17 cellular contexts compared by ENCODE assay signal in the genomic region with DNA sequence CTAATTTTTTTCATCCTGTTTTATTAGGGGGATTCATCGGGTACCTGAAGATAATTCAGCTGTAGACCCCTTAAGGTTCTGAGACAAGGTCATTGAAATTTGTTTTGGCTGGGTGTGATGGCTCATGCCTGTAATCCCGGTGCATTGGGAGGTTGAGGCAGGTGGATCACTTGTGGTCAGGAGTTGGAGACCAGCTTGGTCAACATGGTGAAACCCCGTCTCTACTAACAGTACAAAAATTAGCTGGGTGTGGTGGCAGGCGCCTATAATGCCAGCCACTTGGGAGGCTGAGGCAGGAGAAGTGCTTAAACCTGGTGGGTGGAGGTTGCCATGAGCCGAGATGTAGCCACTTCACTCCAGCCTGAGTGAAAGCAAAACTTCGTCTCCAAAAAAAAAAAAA. TPM values are rescaled to one million over a fixed set of nuclear protein-coding genes. Genes with fewer than 3 reads are reported as not detected.
DNase-seq lines count a peak whose midpoint lies in the region; ATAC-seq, FAIRE-seq and TF ChIP-seq lines count a peak whose summit lies in the region.
"Had no signal": no experiment of that assay in that cellular context is flagged by ENCODE, and none has a peak within 500 bp of the region (broad histone marks: within the 10 kb centered on the region; RNA-seq: fewer than 3 reads in every experiment).

No MANE protein-coding gene starts in this region.

- intact Hi-C loops in endothelial cell of umbilical vein (cut with micrococcal nuclease) (no loop called here), sciatic nerve (cut with DNase I) (no loop called here)

- FAIRE-seq in endothelial cell of umbilical vein (lab: Jason Lieb, UNC) (no peak), small intestine (lab: Jason Lieb, UNC) (no peak)
- FAIRE-seq: TTC549 had no signal

- peaks cover 99% of the 10 kb centered on the region for H3K36me3 ChIP-seq in SK-N-MC (ENCODE audit: insufficient read depth, low read length)
- peaks cover 44 to 70% of the 10 kb centered on the region in 2 experiments for H3K36me3 ChIP-seq in endothelial cell of umbilical vein (ENCODE audit: control insufficient read depth in 2 of 2, extremely low read depth in 1 of 2, insufficient read depth in 2 of 2, low read length in 2 of 2)
- H3K36me3 ChIP-seq in small intestine (ENCODE audit: control insufficient read depth in 2 of 2, insufficient read depth in 2 of 2, low read length in 2 of 2), result peaks cover 11 to 32% of the 10 kb centered on the region in 2 donors

- H3K9me3 Mint-ChIP-seq in activated CD8-positive, alpha-beta memory T cell treated with anti-CD3 and anti-CD28 coated beads, Interleukin-2, amount 10 ng/mL, durations not matched to agents 7 days and 5 days (ENCODE audit: low read depth), result no peaks in the 10 kb centered on the region
- H3K9me3 Mint-ChIP-seq in stimulated activated effector memory CD8-positive, alpha-beta T cell treated with anti-CD3 and anti-CD28 coated beads, Interleukin-12 subunit alpha, Interleukin-12 subunit beta, amount 100 ng/mL, for 72 hours, result no peaks in the 10 kb centered on the region
- H3K9me3 Mint-ChIP-seq: neural progenitor cell had no signal

- H3K27me3 Mint-ChIP-seq in activated CD8-positive, alpha-beta memory T cell treated with anti-CD3 and anti-CD28 coated beads, Interleukin-2, amount 10 ng/mL, durations not matched to agents 7 days and 5 days, result no peaks in the 10 kb centered on the region

- H3K4me3 ChIP-seq in SK-N-MC (no peak overlapping the region), endothelial cell of umbilical vein (replicated peaks in 1 of 3; ENCODE audit: insufficient read depth in 1 of 3, low read depth in 1 of 3, low read length in 3 of 3) (no peak overlapping the region), small intestine (ENCODE audit: low read depth in 1 of 2, low read length in 2 of 2) (no peak overlapping the region)
- H3K4me3 ChIP-seq: cardiac muscle cell, heart right ventricle, neural progenitor cell, thyroid gland had no signal

- no peaks in the 10 kb centered on the region for H3K9me1 ChIP-seq in endothelial cell of umbilical vein (replicated peaks; ENCODE audit: control insufficient read depth, extremely low read depth, insufficient read depth, low read length)

- no peak overlapping the region for H2AFZ ChIP-seq in endothelial cell of umbilical vein (ENCODE audit: low read depth, low read length)
- H2AFZ ChIP-seq: neural progenitor cell had no signal

- no TSS peak for BruUV-seq in endothelial cell of umbilical vein (replicated peaks; lab: Mats Ljungman, UMichigan)

- peak overlapping the region; percentile 58 for H3K27ac Mint-ChIP-seq in activated CD8-positive, alpha-beta memory T cell treated with anti-CD3 and anti-CD28 coated beads, Interleukin-2, amount 10 ng/mL, durations not matched to agents 7 days and 5 days
- peak overlapping the region; percentile 69 for H3K27ac Mint-ChIP-seq in stimulated activated effector memory CD8-positive, alpha-beta T cell treated with anti-CD3 and anti-CD28 coated beads, Interleukin-12 subunit alpha, Interleukin-12 subunit beta, amount 100 ng/mL, for 72 hours
- H3K27ac Mint-ChIP-seq: neural progenitor cell had no signal

- WGBS in small intestine, 3 donors, result 50 to 64% (median 53%) methylated on average over 6 of the region's 6 CpGs

- H3K4me1 ChIP-seq in endothelial cell of umbilical vein (ENCODE audit: control insufficient read depth, extremely low read depth, insufficient read depth, low read length), result peaks cover 2% of the 10 kb centered on the region
- H3K4me1 ChIP-seq in small intestine (ENCODE audit: control insufficient read depth in 2 of 2, insufficient read depth in 1 of 2, low read depth in 1 of 2, low read length in 1 of 2), result peaks cover 8 to 20% of the 10 kb centered on the region in 2 donors

- DNase-seq in activated CD8-positive, alpha-beta memory T cell treated with anti-CD3 and anti-CD28 coated beads, Interleukin-2, amount 10 ng/mL, durations not matched to agents 7 days and 5 days, result no peak
- no peak for DNase-seq in activated CD8-positive, alpha-beta memory T cell treated with anti-CD3 and anti-CD28 coated beads for 24 hours
- no peak for DNase-seq in SK-N-MC (ENCODE audit: low read depth, low spot score)
- no peak for DNase-seq in endothelial cell of umbilical vein (ENCODE audit: low read depth, low spot score)
- DNase-seq in stimulated activated effector memory CD8-positive, alpha-beta T cell treated with anti-CD3 and anti-CD28 coated beads, Interleukin-12 subunit alpha, Interleukin-12 subunit beta, amount 100 ng/mL, for 72 hours (ENCODE audit: low spot score in 2 of 2), result no peak
- DNase-seq in small intestine, result no peak
- no peak for DNase-seq in sciatic nerve (ENCODE audit: low spot score)
- DNase-seq: heart right ventricle, KG1, NCI-H187, NCI-H526 treated with DMSO at 0.1 percent for 48 hours, thyroid gland had no signal

- TF ChIP-seq POLR2A in endothelial cell of umbilical vein (IDR thresholded peaks at IDR 0.05; ENCODE audit: low read depth, low read length), result no peak

- H3K36me3 Mint-ChIP-seq in activated CD8-positive, alpha-beta memory T cell treated with anti-CD3 and anti-CD28 coated beads, Interleukin-2, amount 10 ng/mL, durations not matched to agents 7 days and 5 days, result peaks cover 87% of the 10 kb centered on the region
- H3K36me3 Mint-ChIP-seq in stimulated activated effector memory CD8-positive, alpha-beta T cell treated with anti-CD3 and anti-CD28 coated beads, Interleukin-12 subunit alpha, Interleukin-12 subunit beta, amount 100 ng/mL, for 72 hours, result peaks cover 100% of the 10 kb centered on the region

- no peak for TF ChIP-seq CTCF in endothelial cell of umbilical vein (IDR thresholded peaks at IDR 0.05; ENCODE audit: extremely low read depth in 1 of 2, insufficient read depth in 1 of 2, low read depth in 1 of 2, low read length in 2 of 2)

- H3K4me2 ChIP-seq in endothelial cell of umbilical vein (ENCODE audit: insufficient read depth, low read length), result no peak overlapping the region
- H3K4me2 ChIP-seq: neural progenitor cell had no signal

- POLR2A ChIA-PET in endothelial cell of umbilical vein (lab: Charles Lee), result no interaction called here

- H3K27ac ChIP-seq in SK-N-MC (peak overlapping the region; percentile 40), endothelial cell of umbilical vein (ENCODE audit: insufficient read depth, low read depth, low read length) (no peak overlapping the region), small intestine (ENCODE audit: low read depth in 1 of 2, low read length in 1 of 2) (peak overlapping the region in 1 of 2 donors; percentile 57)
- H3K27ac ChIP-seq: neural progenitor cell, thyroid gland had no signal

- H3K4me1 Mint-ChIP-seq in activated CD8-positive, alpha-beta memory T cell treated with anti-CD3 and anti-CD28 coated beads, Interleukin-2, amount 10 ng/mL, durations not matched to agents 7 days and 5 days, result peaks cover 63% of the 10 kb centered on the region
- peaks cover 74% of the 10 kb centered on the region for H3K4me1 Mint-ChIP-seq in stimulated activated effector memory CD8-positive, alpha-beta T cell treated with anti-CD3 and anti-CD28 coated beads, Interleukin-12 subunit alpha, Interleukin-12 subunit beta, amount 100 ng/mL, for 72 hours

- dilution Hi-C loops in endothelial cell of umbilical vein (cut with MboI; ENCODE audit: extremely low pct_ligation_motif_present, low sequenced_read_pairs), result no loop called here

- CTCF ChIA-PET in activated CD8-positive, alpha-beta memory T cell treated with anti-CD3 and anti-CD28 coated beads, Interleukin-2, amount 10 ng/mL, durations not matched to agents 7 days and 5 days (lab: Charles Lee), result no interaction called here
- CTCF ChIA-PET in endothelial cell of umbilical vein (lab: Charles Lee), result no interaction called here

- peaks cover 68% of the 10 kb centered on the region for H3K79me2 ChIP-seq in endothelial cell of umbilical vein (ENCODE audit: control insufficient read depth, insufficient read depth, low read length)

- H3K27me3 ChIP-seq in endothelial cell of umbilical vein (ENCODE audit: control insufficient read depth in 2 of 2, insufficient read depth in 2 of 2, low read length in 2 of 2) (no peaks in the 10 kb centered on the region), small intestine (ENCODE audit: control insufficient read depth in 2 of 2, insufficient read depth in 2 of 2, low read length in 2 of 2) (no peaks in the 10 kb centered on the region)
- H3K27me3 ChIP-seq: cardiac muscle cell, heart right ventricle, neural progenitor cell, thyroid gland had no signal

- peaks cover 28% of the 10 kb centered on the region for H4K20me1 ChIP-seq in endothelial cell of umbilical vein (replicated peaks; ENCODE audit: control insufficient read depth, extremely low read depth, insufficient read depth, low read length)

- H3K9me3 ChIP-seq in SK-N-MC (ENCODE audit: low read depth, low read length) (no peaks in the 10 kb centered on the region), endothelial cell of umbilical vein (replicated peaks; ENCODE audit: control insufficient read depth, insufficient read depth, low read length) (no peaks in the 10 kb centered on the region), small intestine (ENCODE audit: control insufficient read depth, low read depth) (no peaks in the 10 kb centered on the region)
- H3K9me3 ChIP-seq: heart right ventricle, thyroid gland had no signal

- ATAC-seq in activated CD8-positive, alpha-beta memory T cell treated with anti-CD3 and anti-CD28 coated beads, Interleukin-2, amount 10 ng/mL, durations not matched to agents 7 days and 5 days, result no peak
- no peak for ATAC-seq in stimulated activated effector memory CD8-positive, alpha-beta T cell treated with anti-CD3 and anti-CD28 coated beads, Interleukin-12 subunit alpha, Interleukin-12 subunit beta, amount 100 ng/mL, for 72 hours
- ATAC-seq in sciatic nerve, result no peak
- ATAC-seq in GM21576 (IDR thresholded peaks at IDR 0.05; ENCODE audit: unreplicated experiment), result no peak
- ATAC-seq: heart right ventricle, left lobe of liver had no signal

- no peak overlapping the region for H3K4me3 Mint-ChIP-seq in activated CD8-positive, alpha-beta memory T cell treated with anti-CD3 and anti-CD28 coated beads, Interleukin-2, amount 10 ng/mL, durations not matched to agents 7 days and 5 days
- no peak overlapping the region for H3K4me3 Mint-ChIP-seq in stimulated activated effector memory CD8-positive, alpha-beta T cell treated with anti-CD3 and anti-CD28 coated beads, Interleukin-12 subunit alpha, Interleukin-12 subunit beta, amount 100 ng/mL, for 72 hours
- H3K4me3 Mint-ChIP-seq: neural progenitor cell had no signal

- H3K9ac ChIP-seq in SK-N-MC (ENCODE audit: insufficient read length) (no peak overlapping the region), endothelial cell of umbilical vein (replicated peaks; ENCODE audit: extremely low read depth, insufficient read depth, low read length) (no peak overlapping the region)
- H3K9ac ChIP-seq: neural progenitor cell had no signal

RNA-seq across cellular contexts. Expression of gene SRSF3, which starts 10.9 kb away (rescaled TPM):
- 100 to 1,000 TPM; 416 to 514 TPM for total RNA-seq in activated CD8-positive, alpha-beta memory T cell treated with anti-CD3 and anti-CD28 coated beads, Interleukin-2, amount 10 ng/mL, durations not matched to agents 7 days and 5 days
- 393 and 422 TPM in 2 replicates for total RNA-seq in endothelial cell of umbilical vein
- 308 and 317 TPM in 2 replicates for polyA plus RNA-seq in endothelial cell of umbilical vein
- 335 and 360 TPM in 2 replicates for polyA plus RNA-seq in endothelial cell of umbilical vein (2011; cell fraction: cytosol; rRNA removed)
- polyA plus RNA-seq in endothelial cell of umbilical vein (2011; cell fraction: nucleus; rRNA removed), result 386 and 564 TPM in 2 replicates
- 335 and 360 TPM in 2 replicates for polyA plus RNA-seq in endothelial cell of umbilical vein (2012)
- polyA minus RNA-seq in endothelial cell of umbilical vein, result 197 and 229 TPM in 2 replicates
- polyA minus RNA-seq in endothelial cell of umbilical vein (2011; cell fraction: cytosol; rRNA and poly(A)+ RNA removed), result 109 TPM
- 251 and 283 TPM in 2 replicates for polyA minus RNA-seq in endothelial cell of umbilical vein (2011; cell fraction: nucleus; rRNA and poly(A)+ RNA removed)
- polyA plus RNA-seq in small intestine, result 100 to 1,000 TPM; 115 to 311 (median 126) TPM
- total RNA-seq in sciatic nerve, result 218 TPM

RNA-seq across cellular contexts. Expression of gene STK38, which starts 57.8 kb away (rescaled TPM):
- total RNA-seq in activated CD8-positive, alpha-beta memory T cell treated with anti-CD3 and anti-CD28 coated beads, Interleukin-2, amount 10 ng/mL, durations not matched to agents 7 days and 5 days, result 10 to 100 TPM; 47.7 to 54.7 TPM
- total RNA-seq in endothelial cell of umbilical vein, result 26.9 and 30.3 TPM in 2 replicates
- polyA plus RNA-seq in endothelial cell of umbilical vein, result 10.1 and 10.2 TPM in 2 replicates
- 12.0 and 12.3 TPM in 2 replicates for polyA plus RNA-seq in endothelial cell of umbilical vein (2011; cell fraction: cytosol; rRNA removed)
- polyA plus RNA-seq in endothelial cell of umbilical vein (2011; cell fraction: nucleus; rRNA removed), result 34.5 and 41.1 TPM in 2 replicates
- 18.6 and 24.8 TPM in 2 replicates for polyA plus RNA-seq in endothelial cell of umbilical vein (2012)
- polyA minus RNA-seq in endothelial cell of umbilical vein, result 11.3 and 12.7 TPM in 2 replicates
- polyA minus RNA-seq in endothelial cell of umbilical vein (2011; cell fraction: cytosol; rRNA and poly(A)+ RNA removed), result 11.2 TPM
- polyA minus RNA-seq in endothelial cell of umbilical vein (2011; cell fraction: nucleus; rRNA and poly(A)+ RNA removed), result 11.1 and 15.0 TPM in 2 replicates
- 10 to 100 TPM; 27.6 to 52.1 (median 34.0) TPM for polyA plus RNA-seq in small intestine
- 39.7 TPM for total RNA-seq in sciatic nerve
